Comparison of ENCODE assay signal across 1 cellular context in the genomic region with DNA sequence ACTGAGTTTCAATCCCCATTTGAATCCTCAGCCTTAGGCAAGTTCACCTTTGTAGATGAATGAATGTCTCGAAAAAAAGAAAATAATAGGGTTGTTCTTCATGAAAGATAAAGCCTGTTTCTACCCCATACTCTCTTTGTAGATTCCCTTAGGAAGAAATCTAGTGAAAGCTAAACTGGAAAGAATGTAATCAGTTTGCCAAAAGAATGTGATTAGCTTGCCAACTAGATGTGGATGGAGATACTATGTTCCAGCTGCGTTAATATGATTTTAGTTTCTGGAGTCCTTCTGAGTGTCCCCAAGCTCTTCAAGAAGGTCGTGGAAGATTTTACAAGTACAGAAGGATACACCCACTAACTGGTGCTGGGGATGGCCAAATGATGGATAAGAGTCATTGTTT.
TF ChIP-seq lines count a peak whose summit lies in the region.

No MANE protein-coding gene starts in this region.

TF ChIP-seq in SK-N-SH, 30 proteins besides CTCF, POLR2A, EP300 and RAD21 (continued from another document):
- TF ChIP-seq TCF12 (IDR thresholded peaks at IDR 0.05) (peak; percentile 38; the same call in 1 of the 2 replicates), GATA2 (CRISPR knock-in tag; IDR thresholded peaks at IDR 0.05) (no peak), TAF1 (IDR thresholded peaks at IDR 0.05; ENCODE audit: borderline replicate concordance, low read depth, low read length) (no peak), NRF1 (IDR thresholded peaks at IDR 0.05; ENCODE audit: low read depth, low read length) (no peak), NFIC (IDR thresholded peaks at IDR 0.05; ENCODE audit: borderline replicate concordance) (peak; percentile 50; the same call in 1 of the 2 replicates)
- TF ChIP-seq, protein P1, sequence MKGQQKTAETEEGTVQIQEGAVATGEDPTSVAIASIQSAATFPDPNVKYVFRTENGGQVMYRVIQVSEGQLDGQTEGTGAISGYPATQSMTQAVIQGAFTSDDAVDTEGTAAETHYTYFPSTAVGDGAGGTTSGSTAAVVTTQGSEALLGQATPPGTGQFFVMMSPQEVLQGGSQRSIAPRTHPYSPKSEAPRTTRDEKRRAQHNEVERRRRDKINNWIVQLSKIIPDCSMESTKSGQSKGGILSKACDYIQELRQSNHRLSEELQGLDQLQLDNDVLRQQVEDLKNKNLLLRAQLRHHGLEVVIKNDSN (IDR thresholded peaks at IDR 0.05; ENCODE audit: borderline replicate concordance, low read depth) = no peak
- TF ChIP-seq, protein P2, sequence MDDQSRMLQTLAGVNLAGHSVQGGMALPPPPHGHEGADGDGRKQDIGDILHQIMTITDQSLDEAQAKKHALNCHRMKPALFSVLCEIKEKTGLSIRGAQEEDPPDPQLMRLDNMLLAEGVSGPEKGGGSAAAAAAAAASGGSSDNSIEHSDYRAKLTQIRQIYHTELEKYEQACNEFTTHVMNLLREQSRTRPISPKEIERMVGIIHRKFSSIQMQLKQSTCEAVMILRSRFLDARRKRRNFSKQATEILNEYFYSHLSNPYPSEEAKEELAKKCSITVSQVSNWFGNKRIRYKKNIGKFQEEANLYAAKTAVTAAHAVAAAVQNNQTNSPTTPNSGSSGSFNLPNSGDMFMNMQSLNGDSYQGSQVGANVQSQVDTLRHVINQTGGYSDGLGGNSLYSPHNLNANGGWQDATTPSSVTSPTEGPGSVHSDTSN (IDR thresholded peaks at IDR 0.05) = no peak
